Comparison of ENCODE assay signal across 8 cellular contexts in the genomic region with DNA sequence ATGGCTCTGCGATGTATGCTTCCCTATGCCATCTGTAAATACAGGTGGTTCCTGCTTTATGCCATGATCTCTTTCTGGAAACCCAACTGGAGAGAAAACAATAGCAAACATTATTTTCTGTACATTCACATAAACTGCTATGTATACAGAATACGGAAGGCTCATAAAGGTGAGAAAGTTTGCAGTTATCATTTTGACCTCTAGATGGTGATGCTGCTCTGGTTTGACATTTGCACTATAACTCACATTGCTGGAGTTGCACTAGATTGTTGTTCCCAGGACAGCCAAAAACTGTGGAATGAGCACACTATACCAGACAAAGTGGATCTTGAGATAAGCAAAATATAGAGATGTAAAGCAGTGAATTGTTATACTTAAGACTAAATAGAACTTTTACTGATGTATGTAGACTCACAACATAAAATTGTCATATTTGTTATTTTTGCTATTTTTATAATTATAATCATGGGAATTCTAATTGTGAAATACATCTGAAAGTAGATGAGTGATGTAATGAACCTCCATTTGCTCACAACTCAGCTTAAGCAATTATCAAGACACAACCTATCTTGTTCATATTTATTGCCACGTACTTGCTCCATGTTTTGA.
DNase-seq lines count a peak whose midpoint lies in the region; ATAC-seq, FAIRE-seq and TF ChIP-seq lines count a peak whose summit lies in the region.

No MANE protein-coding gene starts in this region.

- DNase-seq in heart left ventricle (no peak), cardiac septum (ENCODE audit: low spot score) (no peak), NCI-H1694 (lab: John Stamatoyannopoulos, UW) (peak; percentile 69), adrenal gland (no peak), kidney (no peak), posterior vena cava (ENCODE audit: low spot score) (no peak), HTR-8/SVneo (ENCODE audit: insufficient read length, low spot score) (no peak)

- H3K9ac ChIP-seq in kidney (ENCODE audit: low read length in 2 of 2) = no peak overlapping the region

- H3K4me3 ChIP-seq in heart left ventricle = no peak overlapping the region
- H3K4me3 ChIP-seq in adrenal gland = no peak overlapping the region
- no peak overlapping the region for H3K4me3 ChIP-seq in kidney (ENCODE audit: low read length in 2 of 2)

- FAIRE-seq in kidney (lab: Jason Lieb, UNC) (no peak), HTR-8/SVneo (lab: Jason Lieb, UNC) (no peak)

- no peak for ATAC-seq in heart left ventricle
- ATAC-seq in HG02852 (IDR thresholded peaks at IDR 0.05; ENCODE audit: unreplicated experiment) = peak; percentile 91

- TF ChIP-seq CTCF in heart left ventricle (IDR thresholded peaks at IDR 0.05) (peak in 11 of 12 donors; percentile 18 to 56 (median 42)), adrenal gland (IDR thresholded peaks at IDR 0.05) (peak; percentile 34 to 56 (median 52)), kidney (IDR thresholded peaks at IDR 0.05; ENCODE audit: borderline replicate concordance, extremely low read depth, insufficient read depth) (peak; percentile 54)

- H3K4me1 ChIP-seq in heart left ventricle (no peaks in the 10 kb centered on the region), adrenal gland (replicated peaks in 1 of 2) (no peaks in the 10 kb centered on the region), kidney (ENCODE audit: control insufficient read depth in 1 of 2, insufficient read depth in 1 of 2, low read depth in 1 of 2, low read length in 2 of 2) (no peaks in the 10 kb centered on the region)

- H3K36me3 ChIP-seq in heart left ventricle (no peaks in the 10 kb centered on the region), adrenal gland (replicated peaks in 1 of 2) (no peaks in the 10 kb centered on the region), kidney (ENCODE audit: control insufficient read depth in 1 of 2, insufficient read depth in 2 of 2, low read length in 2 of 2) (no peaks in the 10 kb centered on the region)

- H3K9me3 ChIP-seq in heart left ventricle (no peaks in the 10 kb centered on the region), adrenal gland (replicated peaks in 1 of 3) (no peaks in the 10 kb centered on the region), kidney (ENCODE audit: control insufficient read depth in 1 of 2, low read length in 2 of 2) (no peaks in the 10 kb centered on the region)

- WGBS in heart left ventricle, 4 donors = 34 to 44% (median 39%) methylated on average over 3 of the region's 3 CpGs
- 36 to 53% (median 38%) methylated on average over 3 of the region's 3 CpGs for WGBS in adrenal gland, 4 donors

- peaks cover 0 to 4% (median 0%) of the 10 kb centered on the region in 9 donors for H3K27me3 ChIP-seq in heart left ventricle
- peaks cover 4% of the 10 kb centered on the region for H3K27me3 ChIP-seq in adrenal gland

- H3K27ac ChIP-seq in heart left ventricle = no peak overlapping the region
- no peak overlapping the region for H3K27ac ChIP-seq in adrenal gland
- H3K27ac ChIP-seq in kidney (ENCODE audit: low read depth in 2 of 2, low read length in 2 of 2) = no peak overlapping the region

- no peak for TF ChIP-seq POLR2A in heart left ventricle (IDR thresholded peaks at IDR 0.05)
- no peak for TF ChIP-seq POLR2A in adrenal gland (IDR thresholded peaks at IDR 0.05)

- intact Hi-C loops in heart left ventricle (cut with DNase I) = loop anchor here in 1 of 10 donors (10.0 kb wide), 1 partner anchor 949 kb away; no protein-coding TSS in a partner anchor
- intact Hi-C loops in cardiac septum (cut with DNase I) = no loop called here
- intact Hi-C loops in adrenal gland (cut with DNase I) = no loop called here
- intact Hi-C loops in kidney (cut with DNase I) = no loop called here
- intact Hi-C loops in posterior vena cava (cut with DNase I) = no loop called here
